Comparison of ENCODE assay signal across 1 cellular context in the genomic region with DNA sequence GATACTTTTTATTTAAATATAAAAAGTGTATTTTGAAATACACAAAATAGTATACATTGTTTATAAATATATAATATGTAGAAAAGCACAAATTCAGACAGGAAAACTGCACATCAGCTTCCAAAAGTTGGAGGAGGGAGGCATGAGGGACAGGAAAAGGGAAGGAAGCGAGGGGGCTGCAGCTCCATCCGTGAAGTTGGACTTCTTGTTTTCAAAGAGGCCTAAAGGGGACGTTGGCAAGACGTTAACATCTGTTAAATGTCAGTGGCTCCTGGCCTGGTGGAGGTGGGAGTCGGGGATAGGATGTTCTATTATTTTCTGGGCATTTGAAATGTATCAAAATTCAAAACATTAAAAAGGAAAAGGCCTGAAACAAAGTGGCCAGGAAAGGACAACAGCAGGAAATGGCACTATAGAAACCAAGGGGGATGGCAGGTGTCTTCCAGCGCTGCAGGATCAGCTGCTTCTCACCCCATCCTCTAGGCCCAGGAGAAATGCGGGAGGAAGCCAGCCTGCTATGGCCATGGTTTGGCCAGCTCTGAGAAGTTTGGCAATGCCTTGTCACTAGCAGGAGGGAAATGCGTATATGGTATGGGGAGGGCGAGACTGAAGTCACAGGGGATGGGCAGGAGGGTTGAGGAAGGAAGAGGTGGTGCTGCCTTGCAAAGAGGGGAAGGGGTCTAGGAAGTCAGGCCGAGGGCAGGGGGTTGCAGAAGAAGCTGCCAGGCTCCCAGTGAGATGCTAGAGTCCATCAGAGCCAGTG.
TF ChIP-seq lines count a peak whose summit lies in the region.

No MANE protein-coding gene starts in this region.

TF ChIP-seq in SK-N-SH treated with all-trans-retinoic acid at 6 μM for 48 hours, 23 proteins besides CTCF, POLR2A, EP300 and RAD21:
- TF ChIP-seq, protein P1, sequence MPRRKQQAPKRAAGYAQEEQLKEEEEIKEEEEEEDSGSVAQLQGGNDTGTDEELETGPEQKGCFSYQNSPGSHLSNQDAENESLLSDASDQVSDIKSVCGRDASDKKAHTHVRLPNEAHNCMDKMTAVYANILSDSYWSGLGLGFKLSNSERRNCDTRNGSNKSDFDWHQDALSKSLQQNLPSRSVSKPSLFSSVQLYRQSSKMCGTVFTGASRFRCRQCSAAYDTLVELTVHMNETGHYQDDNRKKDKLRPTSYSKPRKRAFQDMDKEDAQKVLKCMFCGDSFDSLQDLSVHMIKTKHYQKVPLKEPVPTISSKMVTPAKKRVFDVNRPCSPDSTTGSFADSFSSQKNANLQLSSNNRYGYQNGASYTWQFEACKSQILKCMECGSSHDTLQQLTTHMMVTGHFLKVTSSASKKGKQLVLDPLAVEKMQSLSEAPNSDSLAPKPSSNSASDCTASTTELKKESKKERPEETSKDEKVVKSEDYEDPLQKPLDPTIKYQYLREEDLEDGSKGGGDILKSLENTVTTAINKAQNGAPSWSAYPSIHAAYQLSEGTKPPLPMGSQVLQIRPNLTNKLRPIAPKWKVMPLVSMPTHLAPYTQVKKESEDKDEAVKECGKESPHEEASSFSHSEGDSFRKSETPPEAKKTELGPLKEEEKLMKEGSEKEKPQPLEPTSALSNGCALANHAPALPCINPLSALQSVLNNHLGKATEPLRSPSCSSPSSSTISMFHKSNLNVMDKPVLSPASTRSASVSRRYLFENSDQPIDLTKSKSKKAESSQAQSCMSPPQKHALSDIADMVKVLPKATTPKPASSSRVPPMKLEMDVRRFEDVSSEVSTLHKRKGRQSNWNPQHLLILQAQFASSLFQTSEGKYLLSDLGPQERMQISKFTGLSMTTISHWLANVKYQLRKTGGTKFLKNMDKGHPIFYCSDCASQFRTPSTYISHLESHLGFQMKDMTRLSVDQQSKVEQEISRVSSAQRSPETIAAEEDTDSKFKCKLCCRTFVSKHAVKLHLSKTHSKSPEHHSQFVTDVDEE (CRISPR knock-in tag; IDR thresholded peaks at IDR 0.05) = no peak
- no peak for TF ChIP-seq GLIS3 (CRISPR knock-in tag; IDR thresholded peaks at IDR 0.05)
- TF ChIP-seq ZNF565 (CRISPR knock-in tag; conservative IDR thresholded peaks at IDR 0.05; ENCODE audit: low read depth) = no peak
- no peak for TF ChIP-seq SNAI2 (CRISPR knock-in tag; IDR thresholded peaks at IDR 0.05)
- TF ChIP-seq BACH2 (CRISPR knock-in tag; IDR thresholded peaks at IDR 0.05; ENCODE audit: borderline replicate concordance) = no peak
- no peak for TF ChIP-seq CSRNP3 (CRISPR knock-in tag; IDR thresholded peaks at IDR 0.05)
- TF ChIP-seq PATZ1 (CRISPR knock-in tag; IDR thresholded peaks at IDR 0.05; ENCODE audit: borderline replicate concordance) = no peak
- TF ChIP-seq CREB5 (CRISPR knock-in tag; IDR thresholded peaks at IDR 0.05; ENCODE audit: low read depth) = no peak
- TF ChIP-seq RARB (CRISPR knock-in tag; IDR thresholded peaks at IDR 0.05) = no peak
- TF ChIP-seq ZNF8 (CRISPR knock-in tag; IDR thresholded peaks at IDR 0.05) = no peak
- TF ChIP-seq TCF4 (CRISPR knock-in tag; IDR thresholded peaks at IDR 0.05; ENCODE audit: borderline replicate concordance) = no peak
- no peak for TF ChIP-seq ZNF70 (CRISPR knock-in tag; IDR thresholded peaks at IDR 0.05)
- no peak for TF ChIP-seq PPARA (CRISPR knock-in tag; IDR thresholded peaks at IDR 0.05; ENCODE audit: borderline replicate concordance)
- no peak for TF ChIP-seq ZC3H10 (CRISPR knock-in tag; IDR thresholded peaks at IDR 0.05)
TF ChIP-seq in SK-N-SH treated with all-trans-retinoic acid at 6 μM for 48 hours: peak in this region for 0.
